Comparison of ENCODE assay signal across 1 cellular context in genomic region chr21:14010729-14011128, GRCh38.
TF ChIP-seq lines count a peak whose summit lies in the region.

No MANE protein-coding gene starts in this region.

TF ChIP-seq in HepG2, 621 proteins besides CTCF, POLR2A, EP300 and RAD21 (continued from another document):
- TF ChIP-seq, protein P1, sequence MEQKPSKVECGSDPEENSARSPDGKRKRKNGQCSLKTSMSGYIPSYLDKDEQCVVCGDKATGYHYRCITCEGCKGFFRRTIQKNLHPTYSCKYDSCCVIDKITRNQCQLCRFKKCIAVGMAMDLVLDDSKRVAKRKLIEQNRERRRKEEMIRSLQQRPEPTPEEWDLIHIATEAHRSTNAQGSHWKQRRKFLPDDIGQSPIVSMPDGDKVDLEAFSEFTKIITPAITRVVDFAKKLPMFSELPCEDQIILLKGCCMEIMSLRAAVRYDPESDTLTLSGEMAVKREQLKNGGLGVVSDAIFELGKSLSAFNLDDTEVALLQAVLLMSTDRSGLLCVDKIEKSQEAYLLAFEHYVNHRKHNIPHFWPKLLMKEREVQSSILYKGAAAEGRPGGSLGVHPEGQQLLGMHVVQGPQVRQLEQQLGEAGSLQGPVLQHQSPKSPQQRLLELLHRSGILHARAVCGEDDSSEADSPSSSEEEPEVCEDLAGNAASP (CRISPR knock-in tag; IDR thresholded peaks at IDR 0.05; ENCODE audit: borderline replicate concordance): no peak
- TF ChIP-seq ZNF263 (CRISPR knock-in tag; IDR thresholded peaks at IDR 0.05): 0 out of 2 replicates have a peak, but pooled peaks have one; percentile 12
- no peak for TF ChIP-seq CC2D1A (CRISPR knock-in tag; IDR thresholded peaks at IDR 0.05)
- no peak for TF ChIP-seq SP2 (CRISPR knock-in tag; IDR thresholded peaks at IDR 0.05)
- TF ChIP-seq HOXA7 (CRISPR knock-in tag; IDR thresholded peaks at IDR 0.05): no peak
- TF ChIP-seq FOXA3 (CRISPR knock-in tag; IDR thresholded peaks at IDR 0.05): no peak
